Comparison of ENCODE assay signal across 20 cellular contexts in genomic region chr6:53373638-53374037, GRCh38. TPM values are rescaled to one million over a fixed set of nuclear protein-coding genes. Genes with fewer than 3 reads are reported as not detected.
DNase-seq lines count a peak whose midpoint lies in the region; ATAC-seq, FAIRE-seq and TF ChIP-seq lines count a peak whose summit lies in the region.
"Had no signal": no experiment of that assay in that cellular context is flagged by ENCODE, and none has a peak within 500 bp of the region (broad histone marks: within the 10 kb centered on the region; RNA-seq: fewer than 3 reads in every experiment).

No MANE protein-coding gene starts in this region.

- H3K9me3 ChIP-seq in HEK293 (ENCODE audit: control insufficient read depth, insufficient read depth, low read depth, low read length) (no peaks in the 10 kb centered on the region), K562 (replicated peaks; ENCODE audit: control insufficient read depth, insufficient read depth, low read depth, low read length) (no peaks in the 10 kb centered on the region), mesenchymal stem cell (ENCODE audit: control insufficient read depth, low read length) (no peaks in the 10 kb centered on the region)
- H3K9me3 ChIP-seq: A549, Caco-2 had no signal

- no peak overlapping the region for H3K4ac ChIP-seq in mesenchymal stem cell (ENCODE audit: low read depth in 1 of 2, low read length in 2 of 2)

- H2AFZ ChIP-seq in K562 (ENCODE audit: low read depth, low read length) (peak overlapping the region; percentile 64; the same call in 1 of the 2 replicates), mesenchymal stem cell (ENCODE audit: low read depth, low read length) (no peak overlapping the region)

- H3K27me3 ChIP-seq in K562 (ENCODE audit: control insufficient read depth in 2 of 2, insufficient read depth in 2 of 2, low read length in 2 of 2) = no peaks in the 10 kb centered on the region; a peak in 1 of 5 replicates
- H3K27me3 ChIP-seq in mesenchymal stem cell (ENCODE audit: control insufficient read depth in 1 of 2, insufficient read depth in 1 of 2, low read length in 2 of 2) = no peaks in the 10 kb centered on the region

- no peak overlapping the region for H2BK12ac ChIP-seq in mesenchymal stem cell (ENCODE audit: low read length in 2 of 2)

- TF ChIP-seq CTCF in HEK293 (tag by site-specific recombination; IDR thresholded peaks at IDR 0.05) (no peak), K562 (IDR thresholded peaks at IDR 0.05 in 2 of 3, conservative IDR thresholded peaks at IDR 0.05 in 1 of 3; ENCODE audit: insufficient read depth in 2 of 3, low read depth in 1 of 3, low read length in 3 of 3) (no peak)

- 4% methylated on average over 4 of the region's 4 CpGs for WGBS in K562 (ENCODE audit: insufficient coverage, low coverage, missing lambda C conversion rate)
- WGBS in mesenchymal stem cell = 80% methylated on average over 2 of the region's 4 CpGs

- no peak for FAIRE-seq in K562 (lab: Jason Lieb, UNC)
- FAIRE-seq: A549, D721Med, GM12892, GM18507 had no signal

- peak overlapping the region; percentile 9 for H2AK5ac ChIP-seq in mesenchymal stem cell (ENCODE audit: low read length, severe bottlenecking)

- H3K36me3 ChIP-seq in HEK293 (ENCODE audit: control insufficient read depth in 2 of 2, insufficient read depth in 1 of 2, low read length in 2 of 2) = no peaks in the 10 kb centered on the region
- H3K36me3 ChIP-seq in K562 (ENCODE audit: control insufficient read depth, insufficient read depth, low read length) = no peaks in the 10 kb centered on the region
- H3K36me3 ChIP-seq in mesenchymal stem cell (ENCODE audit: control insufficient read depth in 1 of 2, insufficient read depth in 2 of 2, low read depth in 1 of 2, low read length in 2 of 2) = no peaks in the 10 kb centered on the region

- no peak overlapping the region for H3K18ac ChIP-seq in mesenchymal stem cell (ENCODE audit: low read depth in 1 of 2, low read length in 2 of 2)

- no peak for TF ChIP-seq RAD21 in K562 (CRISPR knock-in tag; conservative IDR thresholded peaks at IDR 0.05 in 1 of 2, IDR thresholded peaks at IDR 0.05 in 1 of 2)

- H4K8ac ChIP-seq in mesenchymal stem cell (ENCODE audit: low read length) = no peak overlapping the region

- no peaks in the 10 kb centered on the region for H4K20me1 ChIP-seq in K562 (replicated peaks; ENCODE audit: control insufficient read depth, insufficient read depth, low read length)

- DNase-seq in NCI-H1436 (lab: John Stamatoyannopoulos, UW) (peak; percentile 23), NCI-H1436 treated with DMSO at 0.1 percent for 48 hours (lab: John Stamatoyannopoulos, UW) (no peak), K562 (ENCODE audit: extremely low read depth in 1 of 4, low spot score in 3 of 4) (no peak), mesenchymal stem cell (no peak)
- DNase-seq: AML-193; Caco-2; CD4-positive, alpha-beta T cell; GDM1; GOT3; H7 had no signal

- H3K79me2 ChIP-seq in K562 (ENCODE audit: control insufficient read depth, insufficient read depth, low read length) = no peaks in the 10 kb centered on the region

- H3K9ac ChIP-seq in K562 (ENCODE audit: insufficient read depth in 1 of 2, low read depth in 2 of 2, low read length in 2 of 2) (no peak overlapping the region), mesenchymal stem cell (ENCODE audit: low read length) (no peak overlapping the region)

- H3K14ac ChIP-seq in mesenchymal stem cell (ENCODE audit: low read length in 2 of 2) = no peak overlapping the region

- ATAC-seq in K562 (peak; percentile 57; the same call in 2 of the 3 replicates), GM19324 (IDR thresholded peaks at IDR 0.05; ENCODE audit: low FRiP score, unreplicated experiment) (no peak), GM19395 (IDR thresholded peaks at IDR 0.05; ENCODE audit: unreplicated experiment) (no peak)
- ATAC-seq: A549, HCT116 had no signal

- intact Hi-C loops in K562 (cut with micrococcal nuclease) = no loop called here

- POLR2A ChIA-PET in HEK293 (lab: Yijun Ruan, JAX) (no interaction called here), K562 (lab: Yijun Ruan, JAX) (no interaction called here)

- no peak overlapping the region for H2BK120ac ChIP-seq in mesenchymal stem cell (ENCODE audit: low read depth, low read length)

- in situ Hi-C loops in K562 (cut with MboI) = no loop called here

- H3K4me1 ChIP-seq in HEK293 (ENCODE audit: control insufficient read depth, insufficient read depth, low read length) (peaks cover 9% of the 10 kb centered on the region), K562 (replicated peaks in 1 of 2; ENCODE audit: control insufficient read depth in 2 of 2, insufficient read depth in 2 of 2, low read length in 2 of 2) (no peaks in the 10 kb centered on the region), mesenchymal stem cell (ENCODE audit: control insufficient read depth, insufficient read depth, low read depth, low read length) (peaks cover 7% of the 10 kb centered on the region)

- no peak overlapping the region for H3K27ac ChIP-seq in HEK293 (ENCODE audit: extremely low read depth, low read depth, low read length)
- no peak overlapping the region for H3K27ac ChIP-seq in K562 (ENCODE audit: extremely low read depth, low read depth, low read length)
- no peak overlapping the region for H3K27ac ChIP-seq in mesenchymal stem cell (ENCODE audit: low read length, poor library complexity, severe bottlenecking)
- H3K27ac ChIP-seq: 22Rv1, A549, C4-2B had no signal

- H4K91ac ChIP-seq in mesenchymal stem cell (ENCODE audit: low read length) = no peak overlapping the region

- H3K79me1 ChIP-seq in mesenchymal stem cell (replicated peaks; ENCODE audit: low read length, poor library complexity, severe bottlenecking) = no peaks in the 10 kb centered on the region

- no peak overlapping the region for H3K4me3 ChIP-seq in HEK293 (ENCODE audit: low read depth, low read length)
- H3K4me3 ChIP-seq in K562 = no peak overlapping the region
- no peak overlapping the region for H3K4me3 ChIP-seq in mesenchymal stem cell (ENCODE audit: insufficient read depth in 1 of 2, low read depth in 1 of 2, low read length in 2 of 2)
- H3K4me3 ChIP-seq: A549 had no signal

- no peak for TF ChIP-seq POLR2A in K562 (conservative IDR thresholded peaks at IDR 0.05)

- H2BK15ac ChIP-seq in mesenchymal stem cell (ENCODE audit: low read depth, poor library complexity, severe bottlenecking) = no peak overlapping the region

- no TSS peak for BruUV-seq in K562 (replicated peaks; lab: Mats Ljungman, UMichigan)

- CTCF ChIA-PET in HEK293 (lab: Yijun Ruan, JAX) (interaction anchor here (0.6 kb wide), 2 partner anchors 201 to 838 kb away, joined by 3 to 4 read pairs; no protein-coding TSS in a partner anchor), K562 (lab: Yijun Ruan, JAX; ENCODE audit: low intra/inter-chr PET ratio) (no interaction called here)

- no peak for TF ChIP-seq EP300 in K562 (IDR thresholded peaks at IDR 0.05; ENCODE audit: low read length)

- H2BK5ac ChIP-seq in mesenchymal stem cell (ENCODE audit: low read depth, low read length, poor library complexity, severe bottlenecking) = no peak overlapping the region

- H3K4me2 ChIP-seq in K562 (ENCODE audit: insufficient read depth, low read length) (no peak overlapping the region), mesenchymal stem cell (ENCODE audit: low read length, poor library complexity, severe bottlenecking) (no peak overlapping the region)
- H3K4me2 ChIP-seq: A549 had no signal

- H3K9me1 ChIP-seq in K562 (ENCODE audit: control insufficient read depth, insufficient read depth, low read length) = no peaks in the 10 kb centered on the region

- H3K23ac ChIP-seq in mesenchymal stem cell (ENCODE audit: low read length in 2 of 2) = no peak overlapping the region

TF ChIP-seq in HEK293, 187 proteins besides CTCF, POLR2A, EP300 and RAD21:
- TF ChIP-seq ZNF10 (tag by site-specific recombination; IDR thresholded peaks at IDR 0.05) (0 out of 2 replicates have a peak, but pooled peaks have one; percentile 40), SP3 (tag by site-specific recombination; IDR thresholded peaks at IDR 0.05) (no peak)
TF ChIP-seq in HEK293: peak in this region for 1.

TF ChIP-seq in K562, 482 proteins besides CTCF, POLR2A, EP300 and RAD21:
- no peak for TF ChIP-seq CEBPG (CRISPR knock-in tag; IDR thresholded peaks at IDR 0.05)
- TF ChIP-seq CEBPG (tag; conservative IDR thresholded peaks at IDR 0.05 in 1 of 2, IDR thresholded peaks at IDR 0.05 in 1 of 2) = peak; percentile 49 to 63; a peak in 2 of 4 replicates
- TF ChIP-seq CEBPB (tag; IDR thresholded peaks at IDR 0.05) = peak; percentile 69; the same call in 1 of the 2 replicates
- no peak for TF ChIP-seq KDM1A (IDR thresholded peaks at IDR 0.05)

RNA-seq across cellular contexts. Expression of gene ELOVL5, which starts 24.9 kb away (rescaled TPM):
- total RNA-seq in K562 (2011; cell fraction: chromatin; rRNA removed; ENCODE audit: low replicate concordance) = 254 and 349 TPM in 2 replicates
- total RNA-seq in K562 (2011; cell fraction: nucleolus; rRNA removed) = 242 and 277 TPM in 2 replicates
- 310 and 344 TPM in 2 replicates for total RNA-seq in K562 (2011; cell fraction: nucleoplasm; rRNA removed)
- total RNA-seq in K562 (2014; rRNA removed) (70.6 and 80.6 TPM in 2 replicates), K562 (2014; rRNA removed; fragmentation: Illumina TruSeq; extraction: Trizol) (131 and 151 TPM in 2 replicates), K562 (2015; rRNA removed; fragmentation: Illumina TruSeq; extraction: Trizol) (122 and 132 TPM in 2 replicates), K562 (2021) (134 and 151 TPM in 2 replicates)
- polyA plus RNA-seq in K562 (2011; rRNA removed) (245 TPM in 2 replicates), K562 (2014; fragmentation: Illumina TruSeq; extraction: Trizol) (150 and 172 TPM in 2 replicates), K562 (2014; fragmentation: Nextera tagmentation; extraction: Ambion mirVana) (100 to 1,000 TPM; 124 to 148 TPM), K562 (2014; rRNA removed) (107 and 109 TPM in 2 replicates)
- 106 and 186 TPM in 2 replicates for polyA plus RNA-seq in K562 (2011; cell fraction: cytosol; rRNA removed)
- polyA plus RNA-seq in K562 (2011; cell fraction: nucleus; rRNA removed) = 434 and 508 TPM in 2 replicates
- polyA plus RNA-seq in K562 (2012) = 143 and 177 TPM in 2 replicates
- 294 and 362 TPM in 2 replicates for polyA minus RNA-seq in K562 (2011; rRNA and poly(A)+ RNA removed)
- 132 and 149 TPM in 2 replicates for polyA minus RNA-seq in K562 (2011; cell fraction: cytosol; rRNA and poly(A)+ RNA removed)
- polyA minus RNA-seq in K562 (2011; cell fraction: nucleus; rRNA and poly(A)+ RNA removed) = 163 and 262 TPM in 2 replicates
- polyA plus RNA-seq in mesenchymal stem cell (2013, experiment 1 of 2) = 112 TPM
- 114 TPM for polyA plus RNA-seq in mesenchymal stem cell (2013, experiment 2 of 2)
